ENCODE assay signal across 1 cellular context in genomic region chr11:116807601-116808261, GRCh38.
TF ChIP-seq lines count a peak whose summit lies in the region.

No MANE protein-coding gene starts in this region.

TF ChIP-seq in HepG2, 621 proteins besides CTCF, POLR2A, EP300 and RAD21 (continues in another document):
- TF ChIP-seq RXRB (CRISPR knock-in tag; IDR thresholded peaks at IDR 0.05; ENCODE audit: borderline replicate concordance) (no peak), ZNF644 (CRISPR knock-in tag; IDR thresholded peaks at IDR 0.05; ENCODE audit: low read depth) (no peak), ZNF605 (CRISPR knock-in tag; IDR thresholded peaks at IDR 0.05) (no peak), GMEB1 (CRISPR knock-in tag; IDR thresholded peaks at IDR 0.05; ENCODE audit: borderline replicate concordance) (0 out of 2 replicates have a peak, but pooled peaks have one; percentile 2), ZNF441 (CRISPR knock-in tag; IDR thresholded peaks at IDR 0.05; ENCODE audit: borderline replicate concordance) (no peak), AHDC1 (CRISPR knock-in tag; IDR thresholded peaks at IDR 0.05; ENCODE audit: borderline replicate concordance) (no peak), PHF20 (CRISPR knock-in tag; IDR thresholded peaks at IDR 0.05) (no peak), TBX3 (IDR thresholded peaks at IDR 0.05; ENCODE audit: borderline replicate concordance) (no peak), SKI (IDR thresholded peaks at IDR 0.05; ENCODE audit: partially characterized antibody) (no peak), TFDP1 (CRISPR knock-in tag; IDR thresholded peaks at IDR 0.05; ENCODE audit: borderline replicate concordance) (no peak), ZFP91 (CRISPR knock-in tag; IDR thresholded peaks at IDR 0.05; ENCODE audit: borderline replicate concordance) (0 out of 2 replicates have a peak, but pooled peaks have one; percentile 11), ZBTB25 (CRISPR knock-in tag; IDR thresholded peaks at IDR 0.05) (0 out of 2 replicates have a peak, but pooled peaks have one; percentile 48), ZNF207 (IDR thresholded peaks at IDR 0.05; ENCODE audit: borderline replicate concordance) (no peak), SMYD3 (CRISPR knock-in tag; IDR thresholded peaks at IDR 0.05) (no peak), ZNF75D (CRISPR knock-in tag; IDR thresholded peaks at IDR 0.05; ENCODE audit: borderline replicate concordance) (no peak), ZFX (CRISPR knock-in tag; IDR thresholded peaks at IDR 0.05; ENCODE audit: low read depth) (no peak), ZNF816 (CRISPR knock-in tag; IDR thresholded peaks at IDR 0.05; ENCODE audit: borderline replicate concordance) (no peak), ZSCAN20 (CRISPR knock-in tag; IDR thresholded peaks at IDR 0.05; ENCODE audit: borderline replicate concordance) (no peak), ZBTB7A (CRISPR knock-in tag; IDR thresholded peaks at IDR 0.05) (0 out of 2 replicates have a peak, but pooled peaks have one; percentile 30), AGO2 (optimal IDR thresholded peaks at IDR 0.05; ENCODE audit: low read depth, low read length) (no peak), ARNT (IDR thresholded peaks at IDR 0.05) (no peak), ZNF687 (CRISPR knock-in tag; IDR thresholded peaks at IDR 0.05) (no peak; the same call in 1 of the 2 replicates), FOXO4 (CRISPR knock-in tag; conservative IDR thresholded peaks at IDR 0.05) (peak; percentile 75; the same call in 1 of the 2 replicates), LBX2 (CRISPR knock-in tag; IDR thresholded peaks at IDR 0.05; ENCODE audit: borderline replicate concordance) (no peak), KAT8 (CRISPR knock-in tag; IDR thresholded peaks at IDR 0.05) (no peak), ZBTB38 (CRISPR knock-in tag; IDR thresholded peaks at IDR 0.05) (peak; percentile 49; the same call in 1 of the 2 replicates), STAG1 (CRISPR knock-in tag; IDR thresholded peaks at IDR 0.05) (no peak), U2AF1 (optimal IDR thresholded peaks at IDR 0.05; ENCODE audit: low read depth, low read length) (no peak), ZNF18 (CRISPR knock-in tag; IDR thresholded peaks at IDR 0.05; ENCODE audit: insufficient replicate concordance) (peak; percentile 0), ZNF501 (CRISPR knock-in tag; IDR thresholded peaks at IDR 0.05) (no peak), ZFP82 (CRISPR knock-in tag; IDR thresholded peaks at IDR 0.05; ENCODE audit: borderline replicate concordance) (no peak), PRDM4 (CRISPR knock-in tag; IDR thresholded peaks at IDR 0.05; ENCODE audit: borderline replicate concordance) (no peak)
